ENCODE assay signal across 8 cellular contexts in the genomic region with DNA sequence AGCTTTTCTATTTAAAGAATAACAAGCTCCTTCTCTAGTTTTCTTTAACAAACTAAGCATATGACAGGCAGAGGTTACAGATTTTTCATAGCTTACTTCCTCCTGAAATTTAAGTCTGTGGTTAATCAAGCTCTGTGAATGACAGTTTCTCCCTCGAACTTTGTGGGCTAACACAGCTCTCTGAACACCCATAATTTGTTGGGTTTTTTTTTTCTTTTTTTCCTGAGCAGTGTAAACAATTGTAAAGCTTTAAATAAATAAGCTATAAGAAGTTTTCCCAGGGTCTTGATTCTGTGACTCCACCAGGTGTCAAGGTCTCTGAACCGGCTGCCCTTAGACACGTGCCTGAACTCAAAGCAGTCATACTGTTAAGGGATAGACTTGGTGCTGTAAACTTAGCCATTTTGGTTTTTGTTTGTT.
DNase-seq lines count a peak whose midpoint lies in the region; ATAC-seq and TF ChIP-seq lines count a peak whose summit lies in the region.

No MANE protein-coding gene starts in this region.

- no TSS peak for BruUV-seq in A673 (replicated peaks; lab: Mats Ljungman, UMichigan)

- H3K9me3 Mint-ChIP-seq in activated CD4-positive, alpha-beta memory T cell treated with anti-CD3 and anti-CD28 coated beads, Interleukin-2, amount 10 ng/mL, durations not matched to agents 7 days and 5 days = no peaks in the 10 kb centered on the region

- POLR2A ChIA-PET in activated CD4-positive, alpha-beta memory T cell treated with anti-CD3 and anti-CD28 coated beads, Interleukin-2, amount 10 ng/mL, durations not matched to agents 7 days and 5 days (lab: Charles Lee) = interaction anchor here (0.7 to 7.3 kb wide), 24 partner anchors 9 to 941 kb away, joined by 3 to 222 read pairs (median 8); a partner anchor contains a TSS
- POLR2A ChIA-PET in A673 (lab: Charles Lee; ENCODE audit: low non-redundant PET) = interaction anchor here (0.7 kb wide), 1 partner anchor 15 kb away, joined by 3 read pairs; no protein-coding TSS in a partner anchor

- peak overlapping the region; percentile 89 for H3K27ac Mint-ChIP-seq in activated CD4-positive, alpha-beta memory T cell treated with anti-CD3 and anti-CD28 coated beads, Interleukin-2, amount 10 ng/mL, durations not matched to agents 7 days and 5 days

- H3K36me3 ChIP-seq in upper lobe of right lung (no peaks in the 10 kb centered on the region), A673 (ENCODE audit: insufficient read depth, low read length, poor library complexity, severe bottlenecking) (no peaks in the 10 kb centered on the region), aorta (ENCODE audit: control insufficient read depth in 1 of 2, insufficient read depth in 2 of 2, low read length in 1 of 2) (no peaks in the 10 kb centered on the region)

- 68% methylated on average over 3 of the region's 3 CpGs for WGBS in right cardiac atrium
- 60 to 67% methylated on average over 3 of the region's 3 CpGs for WGBS in aorta, 2 donors

- H3K27ac ChIP-seq in upper lobe of right lung (no peak overlapping the region), right cardiac atrium (ENCODE audit: low read length) (no peak overlapping the region), A673 (ENCODE audit: low read depth, low read length, poor library complexity, severe bottlenecking) (no peak overlapping the region), aorta (ENCODE audit: low read depth in 1 of 2, low read length in 2 of 2) (no peak overlapping the region)

- H3K27me3 Mint-ChIP-seq in activated CD4-positive, alpha-beta memory T cell treated with anti-CD3 and anti-CD28 coated beads, Interleukin-2, amount 10 ng/mL, durations not matched to agents 7 days and 5 days = no peaks in the 10 kb centered on the region

- CTCF ChIA-PET in activated CD4-positive, alpha-beta memory T cell treated with anti-CD3 and anti-CD28 coated beads, Interleukin-2, amount 10 ng/mL, durations not matched to agents 7 days and 5 days (lab: Charles Lee) = interaction anchor here (1.0 to 3.6 kb wide), 15 partner anchors 9 to 200 kb away, joined by 3 to 41 read pairs (median 5); a partner anchor contains a TSS
- CTCF ChIA-PET in A673 (lab: Charles Lee) = no interaction called here

- H3K4me1 Mint-ChIP-seq in activated CD4-positive, alpha-beta memory T cell treated with anti-CD3 and anti-CD28 coated beads, Interleukin-2, amount 10 ng/mL, durations not matched to agents 7 days and 5 days = peaks cover 72% of the 10 kb centered on the region

- H3K4me1 ChIP-seq in upper lobe of right lung (peaks cover 22% of the 10 kb centered on the region), right cardiac atrium (ENCODE audit: control insufficient read depth, insufficient read depth, low read length) (no peaks in the 10 kb centered on the region), A673 (ENCODE audit: insufficient read depth, low read length, poor library complexity, severe bottlenecking) (no peaks in the 10 kb centered on the region), aorta (ENCODE audit: control insufficient read depth in 1 of 2, insufficient read depth in 2 of 2, low read length in 2 of 2) (peaks cover 0 to 2% of the 10 kb centered on the region in 2 donors)

- TF ChIP-seq CTCF in upper lobe of right lung (IDR thresholded peaks at IDR 0.05) = no peak
- no peak for TF ChIP-seq CTCF in A673 (conservative IDR thresholded peaks at IDR 0.05; ENCODE audit: low read depth, low read length)

- H3K9me3 ChIP-seq in upper lobe of right lung = no peaks in the 10 kb centered on the region
- no peaks in the 10 kb centered on the region for H3K9me3 ChIP-seq in right cardiac atrium (ENCODE audit: control insufficient read depth, low read length)
- no peaks in the 10 kb centered on the region for H3K9me3 ChIP-seq in A673 (ENCODE audit: low read depth, low read length, poor library complexity, severe bottlenecking)
- H3K9me3 ChIP-seq in aorta (ENCODE audit: control insufficient read depth, low read length) = no peaks in the 10 kb centered on the region

- intact Hi-C loops in upper lobe of right lung (cut with DNase I) (no loop called here), right cardiac atrium (cut with DNase I) (no loop called here), A673 (cut with micrococcal nuclease; ENCODE audit: unreplicated experiment) (no loop called here), aorta (cut with DNase I) (no loop called here)

- H3K36me3 Mint-ChIP-seq in activated CD4-positive, alpha-beta memory T cell treated with anti-CD3 and anti-CD28 coated beads, Interleukin-2, amount 10 ng/mL, durations not matched to agents 7 days and 5 days (ENCODE audit: low read depth) = peaks cover 73% of the 10 kb centered on the region

- ATAC-seq in GM19324 (IDR thresholded peaks at IDR 0.05; ENCODE audit: low FRiP score, unreplicated experiment) (peak; percentile 59), HG03159 (IDR thresholded peaks at IDR 0.05; ENCODE audit: unreplicated experiment) (peak; percentile 77), upper lobe of right lung (no peak), right cardiac atrium (no peak), aorta (ENCODE audit: low FRiP score) (no peak)

- H3K4me3 ChIP-seq in upper lobe of right lung (no peak overlapping the region), right cardiac atrium (ENCODE audit: low read length) (no peak overlapping the region), A673 (ENCODE audit: low read depth, low read length, poor library complexity, severe bottlenecking) (no peak overlapping the region), aorta (ENCODE audit: low read length in 2 of 2) (no peak overlapping the region)

- peak overlapping the region; percentile 60 for H3K4me3 Mint-ChIP-seq in activated CD4-positive, alpha-beta memory T cell treated with anti-CD3 and anti-CD28 coated beads, Interleukin-2, amount 10 ng/mL, durations not matched to agents 7 days and 5 days

- H3K27me3 ChIP-seq in upper lobe of right lung (no peaks in the 10 kb centered on the region), right cardiac atrium (ENCODE audit: control insufficient read depth, insufficient read depth) (no peaks in the 10 kb centered on the region), A673 (replicated peaks; ENCODE audit: insufficient read depth, low read depth, low read length, poor library complexity) (no peaks in the 10 kb centered on the region), aorta (ENCODE audit: control insufficient read depth in 1 of 2, insufficient read depth in 2 of 2, low read length in 1 of 2) (no peaks in the 10 kb centered on the region)

- DNase-seq in AML-193 (lab: John Stamatoyannopoulos, UW) (peak; percentile 47 to 58), upper lobe of right lung (no peak), right cardiac atrium (no peak), A673 (ENCODE audit: low spot score) (no peak), aorta (no peak)
- DNase-seq in activated CD4-positive, alpha-beta memory T cell treated with anti-CD3 and anti-CD28 coated beads, Interleukin-2, amount 10 ng/mL, durations not matched to agents 7 days and 5 days = no peak

Comparison
In these comparisons a context has a peak if more than half of its experiments do, and no peak if none do; other contexts are left out.
1. DNase-seq: peak in AML-193 (2 of 2); none in activated CD4-positive, alpha-beta memory T cell treated with anti-CD3 and anti-CD28 coated beads, Interleukin-2, amount 10 ng/mL, durations not matched to agents 7 days and 5 days (single experiment), upper lobe of right lung (single experiment), right cardiac atrium (0 of 3), A673 (single experiment) and aorta (0 of 2).
2. ATAC-seq: peak in GM19324 (single experiment) and HG03159 (single experiment); none in upper lobe of right lung (single experiment), right cardiac atrium (0 of 2) and aorta (single experiment).